24 cellular contexts compared by ENCODE assay signal in genomic region chrX:18900401-18900976, GRCh38.
DNase-seq lines count a peak whose midpoint lies in the region; ATAC-seq, FAIRE-seq and TF ChIP-seq lines count a peak whose summit lies in the region.
"Had no signal": no experiment of that assay in that cellular context is flagged by ENCODE, and none has a peak within 500 bp of the region (broad histone marks: within the 10 kb centered on the region; RNA-seq: fewer than 3 reads in every experiment).

No MANE protein-coding gene starts in this region.

- H3K4me1 ChIP-seq in osteoblast (ENCODE audit: insufficient read depth, low read length): peaks cover 6% of the 10 kb centered on the region

- no peaks in the 10 kb centered on the region for H3K27me3 ChIP-seq in osteoblast (ENCODE audit: insufficient read depth, low read length)

- H4K20me1 ChIP-seq in osteoblast (ENCODE audit: insufficient read depth, low read length): no peaks in the 10 kb centered on the region

- peaks cover 6% of the 10 kb centered on the region for H3K4me1 Mint-ChIP-seq in type B pancreatic cell (ENCODE audit: unreplicated experiment)
- H3K4me1 Mint-ChIP-seq: CD8-positive, alpha-beta memory T cell had no signal

- ATAC-seq in activated naive CD4-positive, alpha-beta T cell treated with anti-CD3 and anti-CD28 coated beads, Interleukin-2, amount 50 U/mL, for 72 hours: no peak
- ATAC-seq in omental fat pad (ENCODE audit: low FRiP score): no peak
- ATAC-seq: HepG2 had no signal

- peaks cover 8% of the 10 kb centered on the region for H3K36me3 ChIP-seq in osteoblast (ENCODE audit: insufficient read depth, low read length)

- H2AFZ ChIP-seq in osteoblast (ENCODE audit: low read length): no peak overlapping the region

- no peaks in the 10 kb centered on the region for H3K9me3 ChIP-seq in osteoblast (ENCODE audit: low read depth, low read length)

- no peaks in the 10 kb centered on the region for H3K9me3 Mint-ChIP-seq in activated naive CD4-positive, alpha-beta T cell treated with anti-CD3 and anti-CD28 coated beads, Interleukin-2, amount 50 U/mL, for 72 hours
- no peaks in the 10 kb centered on the region for H3K9me3 Mint-ChIP-seq in type B pancreatic cell

- TF ChIP-seq CTCF in choroid plexus epithelial cell (conservative IDR thresholded peaks at IDR 0.05; ENCODE audit: low read depth, low read length) (no peak), osteoblast (IDR thresholded peaks at IDR 0.05; ENCODE audit: extremely low read depth, low read depth, low read length) (no peak), type B pancreatic cell (conservative IDR thresholded peaks at IDR 0.05) (no peak), omental fat pad (IDR thresholded peaks at IDR 0.05) (no peak), D721Med (IDR thresholded peaks at IDR 0.05; ENCODE audit: insufficient read depth, missing control alignments) (no peak)

- H3K4me2 ChIP-seq in osteoblast (ENCODE audit: insufficient read depth, low read length): no peak overlapping the region

- H3K4me3 Mint-ChIP-seq in type B pancreatic cell: peak overlapping the region; percentile 42
- H3K4me3 Mint-ChIP-seq: CD8-positive, alpha-beta memory T cell had no signal

- H3K4me3 ChIP-seq in choroid plexus epithelial cell (ENCODE audit: low read depth, low read length): no peak overlapping the region
- no peak overlapping the region for H3K4me3 ChIP-seq in osteoblast (ENCODE audit: insufficient read depth, low read length)
- H3K4me3 ChIP-seq: SK-N-MC had no signal

- peak overlapping the region; percentile 22 to 27 for H3K27ac Mint-ChIP-seq in activated naive CD4-positive, alpha-beta T cell treated with anti-CD3 and anti-CD28 coated beads, Interleukin-2, amount 50 U/mL, for 72 hours
- peak overlapping the region; percentile 94 for H3K27ac Mint-ChIP-seq in type B pancreatic cell
- H3K27ac Mint-ChIP-seq: CD8-positive, alpha-beta memory T cell had no signal

- H3K27me3 Mint-ChIP-seq in type B pancreatic cell: no peaks in the 10 kb centered on the region
- H3K27me3 Mint-ChIP-seq: CD8-positive, alpha-beta memory T cell had no signal

- DNase-seq in activated naive CD4-positive, alpha-beta T cell treated with anti-CD3 and anti-CD28 coated beads, Interleukin-2, amount 50 U/mL, for 72 hours (ENCODE audit: low spot score in 2 of 2): no peak
- DNase-seq in activated naive CD4-positive, alpha-beta T cell (lab: John Stamatoyannopoulos, UW): no peak
- peak; percentile 7 for DNase-seq in choroid plexus epithelial cell (ENCODE audit: low read depth)
- DNase-seq in osteoblast (ENCODE audit: insufficient read length, low spot score, missing footprints): peak; percentile 82
- DNase-seq in type B pancreatic cell (ENCODE audit: extremely low spot score, unreplicated experiment): no peak
- DNase-seq in NCI-H1436 (lab: John Stamatoyannopoulos, UW): no peak
- DNase-seq in omental fat pad (ENCODE audit: low spot score): no peak
- no peak for DNase-seq in D721Med (ENCODE audit: insufficient read length, low spot score)
- DNase-seq: AML-193; CD8-positive, alpha-beta memory T cell; GF-D8; KG1; NCI-H1092 treated with DMSO at 0.1 percent for 48 hours; NCI-H146; NCI-H2029 treated with DMSO at 0.1 percent for 48 hours; NCI-H345; NCI-H774; NK-92 treated with Interleukin-12 subunit alpha and Interleukin-12 subunit beta, amount 100 ng/mL, for 24 hours; SHP77 treated with DMSO at 0.1 percent for 48 hours had no signal

- H3K79me2 ChIP-seq in osteoblast (ENCODE audit: insufficient read depth, low read length): no peaks in the 10 kb centered on the region

- no peak overlapping the region for H3K27ac ChIP-seq in osteoblast (ENCODE audit: low read depth, low read length)
- H3K27ac ChIP-seq: C4-2B, RWPE1, SK-N-MC had no signal

- H3K36me3 Mint-ChIP-seq in activated naive CD4-positive, alpha-beta T cell treated with anti-CD3 and anti-CD28 coated beads, Interleukin-2, amount 50 U/mL, for 72 hours: no peaks in the 10 kb centered on the region
- peaks cover 5% of the 10 kb centered on the region for H3K36me3 Mint-ChIP-seq in type B pancreatic cell

- FAIRE-seq in D721Med (lab: Jason Lieb, UNC): no peak
- FAIRE-seq: GM19239, HepG2 had no signal

Comparison
In these comparisons a context has a peak if more than half of its experiments do, and no peak if none do; other contexts are left out.
1. DNase-seq: peak in choroid plexus epithelial cell (single experiment) and osteoblast (single experiment); none in activated naive CD4-positive, alpha-beta T cell treated with anti-CD3 and anti-CD28 coated beads, Interleukin-2, amount 50 U/mL, for 72 hours (0 of 2), activated naive CD4-positive, alpha-beta T cell (0 of 4), type B pancreatic cell (single experiment), NCI-H1436 (single experiment), omental fat pad (single experiment) and D721Med (single experiment).